ENCODE assay signal across 24 cellular contexts in genomic region chr1:203678943-203679661, GRCh38. TPM values are rescaled to one million over a fixed set of nuclear protein-coding genes. Genes with fewer than 3 reads are reported as not detected.
DNase-seq lines count a peak whose midpoint lies in the region; ATAC-seq, FAIRE-seq and TF ChIP-seq lines count a peak whose summit lies in the region.
"Had no signal": no experiment of that assay in that cellular context is flagged by ENCODE, and none has a peak within 500 bp of the region (broad histone marks: within the 10 kb centered on the region; RNA-seq: fewer than 3 reads in every experiment).

No MANE protein-coding gene starts in this region.

- FAIRE-seq in endothelial cell of umbilical vein (lab: Jason Lieb, UNC): no peak
- FAIRE-seq: A549, GM18507, islet of Langerhans had no signal

- H3K4me3 Mint-ChIP-seq in MCF 10A (ENCODE audit: unreplicated experiment): no peak overlapping the region
- no peak overlapping the region for H3K4me3 Mint-ChIP-seq in naive thymus-derived CD4-positive, alpha-beta T cell
- H3K4me3 Mint-ChIP-seq in activated naive CD8-positive, alpha-beta T cell treated with anti-CD3 and anti-CD28 coated beads, Interleukin-2, amount 50 U/mL, for 24 hours: no peak overlapping the region
- H3K4me3 Mint-ChIP-seq: activated CD4-positive, alpha-beta T cell treated with anti-CD3 and anti-CD28 coated beads, Interleukin-2, amount 10 ng/mL, durations not matched to agents 7 days and 5 days; activated naive CD4-positive, alpha-beta T cell treated with anti-CD3 and anti-CD28 coated beads, Interleukin-2, amount 50 U/mL, for 24 hours had no signal

- ATAC-seq in naive thymus-derived CD4-positive, alpha-beta T cell: no peak
- ATAC-seq in GM21447 (IDR thresholded peaks at IDR 0.05; ENCODE audit: unreplicated experiment) (no peak), HG03159 (IDR thresholded peaks at IDR 0.05; ENCODE audit: unreplicated experiment) (no peak)
- ATAC-seq in activated naive CD8-positive, alpha-beta T cell treated with anti-CD3 and anti-CD28 coated beads, Interleukin-2, amount 50 U/mL, for 24 hours: no peak
- ATAC-seq: A549, Panc1 had no signal

- no peaks in the 10 kb centered on the region for H3K9me3 ChIP-seq in breast epithelium
- no peaks in the 10 kb centered on the region for H3K9me3 ChIP-seq in endothelial cell of umbilical vein (replicated peaks; ENCODE audit: control insufficient read depth, insufficient read depth, low read length)
- no peaks in the 10 kb centered on the region for H3K9me3 ChIP-seq in naive thymus-derived CD4-positive, alpha-beta T cell (ENCODE audit: control insufficient read depth in 2 of 3, low read length in 3 of 3)
- H3K9me3 ChIP-seq: A549 had no signal

- H3K4me3 ChIP-seq in breast epithelium (no peak overlapping the region), endothelial cell of umbilical vein (replicated peaks in 1 of 3; ENCODE audit: insufficient read depth in 1 of 3, low read depth in 1 of 3, low read length in 3 of 3) (no peak overlapping the region)
- no peak overlapping the region for H3K4me3 ChIP-seq in naive thymus-derived CD4-positive, alpha-beta T cell (ENCODE audit: low read length)
- H3K4me3 ChIP-seq: A549, skin epidermis had no signal

- H3K27me3 ChIP-seq in breast epithelium (no peaks in the 10 kb centered on the region), endothelial cell of umbilical vein (ENCODE audit: control insufficient read depth in 2 of 2, insufficient read depth in 2 of 2, low read length in 2 of 2) (no peaks in the 10 kb centered on the region)
- no peaks in the 10 kb centered on the region for H3K27me3 ChIP-seq in naive thymus-derived CD4-positive, alpha-beta T cell (ENCODE audit: control insufficient read depth in 2 of 2, insufficient read depth in 2 of 2, low read length in 2 of 2)

- no peak overlapping the region for H2AFZ ChIP-seq in endothelial cell of umbilical vein (ENCODE audit: low read depth, low read length)

- TF ChIP-seq POLR2A in breast epithelium (IDR thresholded peaks at IDR 0.05) (no peak), endothelial cell of umbilical vein (IDR thresholded peaks at IDR 0.05; ENCODE audit: low read depth, low read length) (no peak)

- H3K9me1 ChIP-seq in endothelial cell of umbilical vein (replicated peaks; ENCODE audit: control insufficient read depth, extremely low read depth, insufficient read depth, low read length): no peaks in the 10 kb centered on the region

- H3K4me1 ChIP-seq in breast epithelium: peaks cover 0 to 2% of the 10 kb centered on the region in 2 donors
- H3K4me1 ChIP-seq in endothelial cell of umbilical vein (ENCODE audit: control insufficient read depth, extremely low read depth, insufficient read depth, low read length): peaks cover 9% of the 10 kb centered on the region
- H3K4me1 ChIP-seq in naive thymus-derived CD4-positive, alpha-beta T cell (ENCODE audit: control insufficient read depth in 2 of 2, insufficient read depth in 2 of 2, low read length in 2 of 2): peaks cover 49 to 60% of the 10 kb centered on the region in 2 donors

- H3K9me3 Mint-ChIP-seq in MCF 10A (ENCODE audit: unreplicated experiment): no peaks in the 10 kb centered on the region
- H3K9me3 Mint-ChIP-seq in naive thymus-derived CD4-positive, alpha-beta T cell: peaks cover 0 to 2% (median 0%) of the 10 kb centered on the region in 11 donors
- H3K9me3 Mint-ChIP-seq in activated naive CD8-positive, alpha-beta T cell treated with anti-CD3 and anti-CD28 coated beads, Interleukin-2, amount 50 U/mL, for 24 hours: no peaks in the 10 kb centered on the region
- H3K9me3 Mint-ChIP-seq: activated CD4-positive, alpha-beta T cell treated with anti-CD3 and anti-CD28 coated beads, Interleukin-2, amount 10 ng/mL, durations not matched to agents 7 days and 5 days; activated naive CD4-positive, alpha-beta T cell treated with anti-CD3 and anti-CD28 coated beads, Interleukin-2, amount 50 U/mL, for 24 hours had no signal

- dilution Hi-C loops in endothelial cell of umbilical vein (cut with MboI; ENCODE audit: extremely low pct_ligation_motif_present, low sequenced_read_pairs): no loop called here

- H3K27ac ChIP-seq in breast epithelium: no peak overlapping the region
- H3K27ac ChIP-seq in endothelial cell of umbilical vein (ENCODE audit: insufficient read depth, low read depth, low read length): no peak overlapping the region
- H3K27ac ChIP-seq in naive thymus-derived CD4-positive, alpha-beta T cell (ENCODE audit: low read depth, low read length): no peak overlapping the region
- H3K27ac ChIP-seq: A549, WERI-Rb-1 had no signal

- intact Hi-C loops in MCF 10A (cut with micrococcal nuclease): no loop called here
- intact Hi-C loops in breast epithelium (cut with DNase I; ENCODE audit: low total_unique reads): no loop called here
- intact Hi-C loops in endothelial cell of umbilical vein (cut with micrococcal nuclease): no loop called here
- intact Hi-C loops in naive thymus-derived CD4-positive, alpha-beta T cell (cut with micrococcal nuclease): no loop called here

- CTCF ChIA-PET in MCF 10A (lab: Yijun Ruan, JAX): interaction anchor here (0.5 to 1.5 kb wide), 8 partner anchors 9 to 768 kb away, joined by 3 to 5 read pairs (median 4); no protein-coding TSS in a partner anchor
- CTCF ChIA-PET in endothelial cell of umbilical vein (lab: Charles Lee): no interaction called here
- CTCF ChIA-PET in naive thymus-derived CD4-positive, alpha-beta T cell (lab: Charles Lee): interaction anchor here (0.7 to 1.1 kb wide), 3 partner anchors 53 to 90 kb away, joined by 3 to 7 read pairs (median 3); partner anchors contain the start of gene ATP2B4

- H3K36me3 ChIP-seq in breast epithelium (no peaks in the 10 kb centered on the region), endothelial cell of umbilical vein (ENCODE audit: control insufficient read depth in 2 of 2, extremely low read depth in 1 of 2, insufficient read depth in 2 of 2, low read length in 2 of 2) (peaks cover 0 to 5% of the 10 kb centered on the region in 2 experiments)
- H3K36me3 ChIP-seq in naive thymus-derived CD4-positive, alpha-beta T cell (ENCODE audit: control insufficient read depth in 2 of 3, insufficient read depth in 3 of 3, low read length in 3 of 3): peaks cover 0 to 6% (median 0%) of the 10 kb centered on the region in 3 experiments

- no TSS peak for BruUV-seq in MCF 10A (replicated peaks; lab: Mats Ljungman, UMichigan)
- BruUV-seq in endothelial cell of umbilical vein (replicated peaks; lab: Mats Ljungman, UMichigan): no TSS peak

- no peaks in the 10 kb centered on the region for H4K20me1 ChIP-seq in endothelial cell of umbilical vein (replicated peaks; ENCODE audit: control insufficient read depth, extremely low read depth, insufficient read depth, low read length)

- no peak overlapping the region for H3K4me2 ChIP-seq in endothelial cell of umbilical vein (ENCODE audit: insufficient read depth, low read length)
- H3K4me2 ChIP-seq: A549 had no signal

- H3K27ac Mint-ChIP-seq in MCF 10A (ENCODE audit: low read depth, unreplicated experiment): no peak overlapping the region
- peak overlapping the region in 8 of 9 donors; percentile 12 to 95 (median 64) for H3K27ac Mint-ChIP-seq in naive thymus-derived CD4-positive, alpha-beta T cell
- no peak overlapping the region for H3K27ac Mint-ChIP-seq in activated naive CD8-positive, alpha-beta T cell treated with anti-CD3 and anti-CD28 coated beads, Interleukin-2, amount 50 U/mL, for 24 hours
- H3K27ac Mint-ChIP-seq: activated CD4-positive, alpha-beta T cell treated with anti-CD3 and anti-CD28 coated beads, Interleukin-2, amount 10 ng/mL, durations not matched to agents 7 days and 5 days; activated naive CD4-positive, alpha-beta T cell treated with anti-CD3 and anti-CD28 coated beads, Interleukin-2, amount 50 U/mL, for 24 hours had no signal

- no peak for TF ChIP-seq CTCF in MCF 10A (IDR thresholded peaks at IDR 0.05; ENCODE audit: unreplicated experiment)
- TF ChIP-seq CTCF in breast epithelium (IDR thresholded peaks at IDR 0.05): no peak
- TF ChIP-seq CTCF in endothelial cell of umbilical vein (IDR thresholded peaks at IDR 0.05; ENCODE audit: extremely low read depth in 1 of 2, insufficient read depth in 1 of 2, low read depth in 1 of 2, low read length in 2 of 2): no peak

- no peak overlapping the region for H3K9ac ChIP-seq in endothelial cell of umbilical vein (replicated peaks; ENCODE audit: extremely low read depth, insufficient read depth, low read length)

- peaks cover 20% of the 10 kb centered on the region for H3K4me1 Mint-ChIP-seq in MCF 10A (ENCODE audit: insufficient read depth, unreplicated experiment)
- H3K4me1 Mint-ChIP-seq in naive thymus-derived CD4-positive, alpha-beta T cell: peaks cover 49 to 82% (median 70%) of the 10 kb centered on the region in 7 donors
- peaks cover 50% of the 10 kb centered on the region for H3K4me1 Mint-ChIP-seq in activated naive CD8-positive, alpha-beta T cell treated with anti-CD3 and anti-CD28 coated beads, Interleukin-2, amount 50 U/mL, for 24 hours

- no peaks in the 10 kb centered on the region for H3K27me3 Mint-ChIP-seq in MCF 10A (ENCODE audit: insufficient read depth, unreplicated experiment)
- H3K27me3 Mint-ChIP-seq in naive thymus-derived CD4-positive, alpha-beta T cell: no peaks in the 10 kb centered on the region
- H3K27me3 Mint-ChIP-seq in activated naive CD8-positive, alpha-beta T cell treated with anti-CD3 and anti-CD28 coated beads, Interleukin-2, amount 50 U/mL, for 24 hours: no peaks in the 10 kb centered on the region
- H3K27me3 Mint-ChIP-seq: activated CD4-positive, alpha-beta T cell treated with anti-CD3 and anti-CD28 coated beads, Interleukin-2, amount 10 ng/mL, durations not matched to agents 7 days and 5 days; activated naive CD4-positive, alpha-beta T cell treated with anti-CD3 and anti-CD28 coated beads, Interleukin-2, amount 50 U/mL, for 24 hours had no signal

- DNase-seq in MCF 10A (ENCODE audit: unreplicated experiment) (peak; percentile 36), breast epithelium (ENCODE audit: low spot score in 2 of 2) (no peak), endothelial cell of umbilical vein (ENCODE audit: low read depth, low spot score) (peak; percentile 30), activated gamma-delta T cell (lab: John Stamatoyannopoulos, UW) (no peak)
- no peak for DNase-seq in naive thymus-derived CD4-positive, alpha-beta T cell
- no peak for DNase-seq in activated naive CD8-positive, alpha-beta T cell treated with anti-CD3 and anti-CD28 coated beads, Interleukin-2, amount 50 U/mL, for 24 hours
- DNase-seq: activated CD4-positive, alpha-beta T cell treated with anti-CD3 and anti-CD28 coated beads, Interleukin-2, amount 10 ng/mL, durations not matched to agents 7 days and 5 days; anterior cingulate cortex; central memory CD4-positive, alpha-beta T cell; COR-L47; DMS79; MV-4-11; NCI-H1694; NCI-H2171 treated with DMSO at 0.1 percent for 48 hours; NCI-H524; WERI-Rb-1 had no signal

- H3K79me2 ChIP-seq in endothelial cell of umbilical vein (ENCODE audit: control insufficient read depth, insufficient read depth, low read length): no peaks in the 10 kb centered on the region

- POLR2A ChIA-PET in MCF 10A (lab: Yijun Ruan, JAX): interaction anchor here (0.6 to 0.8 kb wide), 3 partner anchors 14 to 76 kb away, joined by 3 to 4 read pairs (median 3); no protein-coding TSS in a partner anchor
- POLR2A ChIA-PET in endothelial cell of umbilical vein (lab: Charles Lee): no interaction called here
- POLR2A ChIA-PET in naive thymus-derived CD4-positive, alpha-beta T cell (lab: Charles Lee): interaction anchor here (0.6 to 0.8 kb wide), 3 partner anchors 8 to 53 kb away, joined by 3 to 6 read pairs (median 3); partner anchors contain the start of gene ATP2B4

- peaks cover 12% of the 10 kb centered on the region for H3K36me3 Mint-ChIP-seq in MCF 10A (ENCODE audit: insufficient read depth, unreplicated experiment)
- peaks cover 0 to 25% (median 11%) of the 10 kb centered on the region in 5 donors for H3K36me3 Mint-ChIP-seq in naive thymus-derived CD4-positive, alpha-beta T cell
- peaks cover 2% of the 10 kb centered on the region for H3K36me3 Mint-ChIP-seq in activated naive CD8-positive, alpha-beta T cell treated with anti-CD3 and anti-CD28 coated beads, Interleukin-2, amount 50 U/mL, for 24 hours (ENCODE audit: low read depth)

RNA-seq across cellular contexts. Expression of gene ATP2B4, which starts 52.5 kb away (rescaled TPM):
- 15.4 and 17.0 TPM in 2 replicates for total RNA-seq in MCF 10A (2022)
- total RNA-seq in breast epithelium: 10 to 100 TPM; 55.7 to 97.1 (median 59.1) TPM
- 45.7 and 59.7 TPM in 2 replicates for total RNA-seq in endothelial cell of umbilical vein
- 31.2 and 31.7 TPM in 2 replicates for polyA plus RNA-seq in endothelial cell of umbilical vein
- 25.8 and 28.6 TPM in 2 replicates for polyA plus RNA-seq in endothelial cell of umbilical vein (2011; cell fraction: cytosol; rRNA removed)
- polyA plus RNA-seq in endothelial cell of umbilical vein (2011; cell fraction: nucleus; rRNA removed): 61.2 and 68.7 TPM in 2 replicates
- polyA plus RNA-seq in endothelial cell of umbilical vein (2012): 42.2 and 49.4 TPM in 2 replicates
- polyA minus RNA-seq in endothelial cell of umbilical vein: 134 and 153 TPM in 2 replicates
- 57.6 TPM for polyA minus RNA-seq in endothelial cell of umbilical vein (2011; cell fraction: cytosol; rRNA and poly(A)+ RNA removed)
- polyA minus RNA-seq in endothelial cell of umbilical vein (2011; cell fraction: nucleus; rRNA and poly(A)+ RNA removed): 51.0 and 79.7 TPM in 2 replicates
- 10 to 100 TPM; 29.8 to 84.0 (median 59.9) TPM for total RNA-seq in naive thymus-derived CD4-positive, alpha-beta T cell
- 10 to 100 TPM; 10.2 to 11.7 TPM for polyA plus RNA-seq in naive thymus-derived CD4-positive, alpha-beta T cell

Comparison
In these comparisons a context has a peak if more than half of its experiments do, and no peak if none do; other contexts are left out.
1. DNase-seq: peak in MCF 10A (single experiment) and endothelial cell of umbilical vein (single experiment); none in breast epithelium (0 of 2), naive thymus-derived CD4-positive, alpha-beta T cell (0 of 9), activated naive CD8-positive, alpha-beta T cell treated with anti-CD3 and anti-CD28 coated beads, Interleukin-2, amount 50 U/mL, for 24 hours (single experiment) and activated gamma-delta T cell (single experiment).
2. H3K27ac Mint-ChIP-seq: peak in naive thymus-derived CD4-positive, alpha-beta T cell (8 of 9); none in MCF 10A (single experiment) and activated naive CD8-positive, alpha-beta T cell treated with anti-CD3 and anti-CD28 coated beads, Interleukin-2, amount 50 U/mL, for 24 hours (single experiment).